In genomic region chr1:223144914-223145313, GRCh38 we compare ENCODE assay signal across 25 cellular contexts. TPM values are rescaled to one million over a fixed set of nuclear protein-coding genes. Genes with fewer than 3 reads are reported as not detected.
DNase-seq lines count a peak whose midpoint lies in the region; ATAC-seq, FAIRE-seq and TF ChIP-seq lines count a peak whose summit lies in the region.
"Had no signal": no experiment of that assay in that cellular context is flagged by ENCODE, and none has a peak within 500 bp of the region (broad histone marks: within the 10 kb centered on the region; RNA-seq: fewer than 3 reads in every experiment).

No MANE protein-coding gene starts in this region.

- no peak for TF ChIP-seq CTCF in K562 (IDR thresholded peaks at IDR 0.05 in 2 of 3, conservative IDR thresholded peaks at IDR 0.05 in 1 of 3; ENCODE audit: insufficient read depth in 2 of 3, low read depth in 1 of 3, low read length in 3 of 3)

- peaks cover 0 to 8% (median 4%) of the 10 kb centered on the region in 8 donors for H3K9me3 Mint-ChIP-seq in CD4-positive, alpha-beta memory T cell
- peaks cover 0 to 11% (median 2%) of the 10 kb centered on the region in 9 donors for H3K9me3 Mint-ChIP-seq in naive thymus-derived CD8-positive, alpha-beta T cell

- 79% methylated on average over 5 of the region's 5 CpGs for WGBS in K562 (ENCODE audit: insufficient coverage, low coverage, missing lambda C conversion rate)

- no peaks in the 10 kb centered on the region for H3K27me3 Mint-ChIP-seq in CD4-positive, alpha-beta memory T cell
- peaks cover 0 to 2% (median 0%) of the 10 kb centered on the region in 5 donors for H3K27me3 Mint-ChIP-seq in naive thymus-derived CD8-positive, alpha-beta T cell

- CTCF ChIA-PET in CD4-positive, alpha-beta memory T cell (lab: Charles Lee; ENCODE audit: partially characterized antibody): interaction anchor here (0.9 to 18.6 kb wide), 4 partner anchors 13 to 369 kb away, joined by 3 to 252 read pairs (median 10); no protein-coding TSS in a partner anchor
- CTCF ChIA-PET in K562 (lab: Yijun Ruan, JAX; ENCODE audit: low intra/inter-chr PET ratio): no interaction called here

- H3K27me3 ChIP-seq in BLaER1 treated with 17β-estradiol and CSF1 and Interleukin-3, amounts not matched to agents 10 nM and 100 nM: no peaks in the 10 kb centered on the region
- H3K27me3 ChIP-seq in CD4-positive, alpha-beta memory T cell (ENCODE audit: insufficient read depth, low read length): no peaks in the 10 kb centered on the region
- no peaks in the 10 kb centered on the region for H3K27me3 ChIP-seq in K562 (ENCODE audit: control insufficient read depth in 2 of 2, insufficient read depth in 2 of 2, low read length in 2 of 2)
- H3K27me3 ChIP-seq: BLaER1 had no signal

- no peak for TF ChIP-seq EP300 in K562 (IDR thresholded peaks at IDR 0.05; ENCODE audit: low read length)

- H3K9me3 ChIP-seq in BLaER1 treated with 17β-estradiol and CSF1 and Interleukin-3, amounts not matched to agents 10 nM and 100 nM (replicated peaks in 1 of 11): peaks cover 17 to 32% (median 23%) of the 10 kb centered on the region in 11 experiments; a peak in 21 of 22 replicates
- no peaks in the 10 kb centered on the region for H3K9me3 ChIP-seq in CD4-positive, alpha-beta memory T cell (ENCODE audit: control insufficient read depth in 1 of 2, low read length in 2 of 2)
- no peaks in the 10 kb centered on the region for H3K9me3 ChIP-seq in K562 (replicated peaks; ENCODE audit: control insufficient read depth, insufficient read depth, low read depth, low read length)
- H3K9me3 ChIP-seq: A549, HAP-1 had no signal

- no peak for TF ChIP-seq RAD21 in K562 (CRISPR knock-in tag; conservative IDR thresholded peaks at IDR 0.05 in 1 of 2, IDR thresholded peaks at IDR 0.05 in 1 of 2)

- POLR2A ChIA-PET in CD4-positive, alpha-beta memory T cell (lab: Charles Lee; ENCODE audit: partially characterized antibody): interaction anchor here (1.0 to 2.1 kb wide), 3 partner anchors 86 to 220 kb away, joined by 4 to 13 read pairs (median 11); partner anchors contain the start of gene SUSD4
- POLR2A ChIA-PET in K562 (lab: Yijun Ruan, JAX): interaction anchor here (1.1 kb wide), 1 partner anchor 377 kb away, joined by 3 read pairs; no protein-coding TSS in a partner anchor
- POLR2A ChIA-PET in naive thymus-derived CD8-positive, alpha-beta T cell (lab: Charles Lee): interaction anchor here (1.9 kb wide), 1 partner anchor 11 kb away, joined by 5 read pairs; no protein-coding TSS in a partner anchor

- H3K4me1 ChIP-seq in BLaER1 treated with 17β-estradiol and CSF1 and Interleukin-3, amounts not matched to agents 10 nM and 100 nM: peaks cover 25 to 52% (median 31%) of the 10 kb centered on the region in 10 experiments
- H3K4me1 ChIP-seq in CD4-positive, alpha-beta memory T cell (ENCODE audit: insufficient read depth, low read length): peaks cover 19% of the 10 kb centered on the region
- H3K4me1 ChIP-seq in K562 (replicated peaks in 1 of 2; ENCODE audit: control insufficient read depth in 2 of 2, insufficient read depth in 2 of 2, low read length in 2 of 2): peaks cover 22 to 23% of the 10 kb centered on the region in 2 experiments

- H3K4me3 Mint-ChIP-seq in CD4-positive, alpha-beta memory T cell: peak overlapping the region in 4 of 8 donors; percentile 9 to 43 (median 40)
- H3K4me3 Mint-ChIP-seq in naive thymus-derived CD8-positive, alpha-beta T cell: peak overlapping the region in 6 of 10 donors; percentile 48 to 84 (median 57)

- H3K27ac ChIP-seq in BLaER1 treated with 17β-estradiol and CSF1 and Interleukin-3, amounts not matched to agents 10 nM and 100 nM: no peak overlapping the region
- H3K27ac ChIP-seq in CD4-positive, alpha-beta memory T cell (ENCODE audit: low read depth, low read length): no peak overlapping the region
- no peak overlapping the region for H3K27ac ChIP-seq in K562 (ENCODE audit: extremely low read depth, low read depth, low read length)
- H3K27ac ChIP-seq: A549, GM23248 had no signal

- BruUV-seq in K562 (replicated peaks; lab: Mats Ljungman, UMichigan): no TSS peak

- intact Hi-C loops in CD4-positive, alpha-beta memory T cell (cut with micrococcal nuclease): no loop called here
- intact Hi-C loops in K562 (cut with micrococcal nuclease) (no loop called here), sciatic nerve (cut with DNase I) (no loop called here)

- H2AFZ ChIP-seq in K562 (ENCODE audit: low read depth, low read length): 0 out of 2 replicates have a peak overlapping the region, but pooled peaks have one; percentile 98
- H2AFZ ChIP-seq: GM23248 had no signal

- DNase-seq in CD4-positive, alpha-beta memory T cell: no peak
- DNase-seq in K562 (ENCODE audit: extremely low read depth in 1 of 4, low spot score in 3 of 4) (no peak), HuH-7.5 (ENCODE audit: low spot score) (no peak), cerebellum (ENCODE audit: low spot score) (no peak), sciatic nerve (ENCODE audit: low spot score) (no peak)
- DNase-seq in naive thymus-derived CD8-positive, alpha-beta T cell: no peak
- DNase-seq: DMS53, EL, GM23248, KBM-7, MV-4-11, NCI-H1694 treated with DMSO at 0.1 percent for 48 hours, NCI-H2227 treated with DMSO at 0.1 percent for 48 hours, NCI-H510A treated with DMSO at 0.1 percent for 48 hours, NCI-H82, PC-3, RPMI8226, SHP77 treated with DMSO at 0.1 percent for 48 hours had no signal

- no peaks in the 10 kb centered on the region for H3K79me2 ChIP-seq in K562 (ENCODE audit: control insufficient read depth, insufficient read depth, low read length)

- FAIRE-seq in K562 (lab: Jason Lieb, UNC): no peak
- FAIRE-seq: A549, GM12878 had no signal

- H3K36me3 ChIP-seq in BLaER1 treated with 17β-estradiol and CSF1 and Interleukin-3, amounts not matched to agents 10 nM and 100 nM: peaks cover 0 to 13% (median 0%) of the 10 kb centered on the region in 11 experiments; a peak in 4 of 22 replicates
- no peaks in the 10 kb centered on the region for H3K36me3 ChIP-seq in CD4-positive, alpha-beta memory T cell (ENCODE audit: insufficient read depth, low read length)
- H3K36me3 ChIP-seq in K562 (ENCODE audit: control insufficient read depth, insufficient read depth, low read length): no peaks in the 10 kb centered on the region
- H3K36me3 ChIP-seq: BLaER1, HAP-1 had no signal

- H3K36me3 Mint-ChIP-seq in CD4-positive, alpha-beta memory T cell: no peaks in the 10 kb centered on the region
- H3K36me3 Mint-ChIP-seq in naive thymus-derived CD8-positive, alpha-beta T cell: no peaks in the 10 kb centered on the region

- peak overlapping the region in 4 of 7 donors; percentile 9 to 76 (median 40) for H3K27ac Mint-ChIP-seq in CD4-positive, alpha-beta memory T cell
- H3K27ac Mint-ChIP-seq in naive thymus-derived CD8-positive, alpha-beta T cell: peak overlapping the region in 4 of 10 donors; percentile 37 to 90 (median 66)

- in situ Hi-C loops in K562 (cut with MboI): loop anchor here (25.0 kb wide), 1 partner anchor 542 kb away; no protein-coding TSS in a partner anchor

- no peak overlapping the region for H3K4me3 ChIP-seq in BLaER1 treated with 17β-estradiol and CSF1 and Interleukin-3, amounts not matched to agents 10 nM and 100 nM
- no peak overlapping the region for H3K4me3 ChIP-seq in CD4-positive, alpha-beta memory T cell (ENCODE audit: low read length in 2 of 2)
- no peak overlapping the region for H3K4me3 ChIP-seq in K562
- H3K4me3 ChIP-seq: A549, BLaER1, GM12878, GM23248, HAP-1 had no signal

- ATAC-seq in K562: no peak
- no peak for ATAC-seq in naive thymus-derived CD8-positive, alpha-beta T cell
- no peak for ATAC-seq in HG03442 (IDR thresholded peaks at IDR 0.05; ENCODE audit: unreplicated experiment)
- no peak for ATAC-seq in sciatic nerve
- ATAC-seq: A549, PC-3, SK-N-SH treated with all-trans-retinoic acid at 6 μM for 48 hours had no signal

- TF ChIP-seq POLR2A in K562 (conservative IDR thresholded peaks at IDR 0.05): no peak

- H3K4me2 ChIP-seq in BLaER1 treated with 17β-estradiol and CSF1 and Interleukin-3, amounts not matched to agents 10 nM and 100 nM: peak overlapping the region in 6 of 11 experiments; percentile 76 to 97 (median 80); a peak in 10 of 22 replicates
- H3K4me2 ChIP-seq in K562 (ENCODE audit: insufficient read depth, low read length): no peak overlapping the region
- H3K4me2 ChIP-seq: A549 had no signal

- H3K9ac ChIP-seq in BLaER1 treated with 17β-estradiol and CSF1 and Interleukin-3, amounts not matched to agents 10 nM and 100 nM: no peak overlapping the region
- H3K9ac ChIP-seq in K562 (ENCODE audit: insufficient read depth in 1 of 2, low read depth in 2 of 2, low read length in 2 of 2): no peak overlapping the region
- H3K9ac ChIP-seq: GM23248 had no signal

- peaks cover 3% of the 10 kb centered on the region for H3K9me1 ChIP-seq in K562 (ENCODE audit: control insufficient read depth, insufficient read depth, low read length)

- no peaks in the 10 kb centered on the region; a peak in 1 of 22 replicates for H4K20me1 ChIP-seq in BLaER1 treated with 17β-estradiol and CSF1 and Interleukin-3, amounts not matched to agents 10 nM and 100 nM
- no peaks in the 10 kb centered on the region for H4K20me1 ChIP-seq in K562 (replicated peaks; ENCODE audit: control insufficient read depth, insufficient read depth, low read length)
- H4K20me1 ChIP-seq: BLaER1 had no signal

- peaks cover 13 to 31% (median 21%) of the 10 kb centered on the region in 4 donors for H3K4me1 Mint-ChIP-seq in CD4-positive, alpha-beta memory T cell
- H3K4me1 Mint-ChIP-seq in naive thymus-derived CD8-positive, alpha-beta T cell: peaks cover 9 to 27% (median 24%) of the 10 kb centered on the region in 4 donors

RNA-seq across cellular contexts. Expression of gene TLR5, which starts 1.9 kb away (rescaled TPM):
- 1 to 10 TPM; 5.9 to 7.1 TPM for total RNA-seq in CD4-positive, alpha-beta memory T cell
- polyA plus RNA-seq in CD4-positive, alpha-beta memory T cell: 1 to 10 TPM; 1.4 to 2.9 TPM
- 16.1 and 23.2 TPM in 2 replicates for total RNA-seq in K562 (2011; cell fraction: chromatin; rRNA removed; ENCODE audit: low replicate concordance)
- 13.3 and 14.8 TPM in 2 replicates for total RNA-seq in K562 (2011; cell fraction: nucleolus; rRNA removed)
- 14.8 and 22.7 TPM in 2 replicates for total RNA-seq in K562 (2011; cell fraction: nucleoplasm; rRNA removed)
- total RNA-seq in K562 (2014; rRNA removed) (1.4 and 1.5 TPM in 2 replicates), K562 (2014; rRNA removed; fragmentation: Illumina TruSeq; extraction: Trizol) (1.9 and 2.6 TPM in 2 replicates), K562 (2015; rRNA removed; fragmentation: Illumina TruSeq; extraction: Trizol) (0.94 and 1.1 TPM in 2 replicates), K562 (2021) (1.8 and 2.8 TPM in 2 replicates), cerebellum (3.3 TPM), sciatic nerve (16.4 TPM)
- polyA plus RNA-seq in K562 (2011; rRNA removed) (3.3 and 7.4 TPM in 2 replicates), K562 (2014; fragmentation: Illumina TruSeq; extraction: Trizol) (1.9 and 2.4 TPM in 2 replicates), K562 (2014; fragmentation: Nextera tagmentation; extraction: Ambion mirVana) (1 to 10 TPM in 1 of 2 experiments, under 1 TPM in 1; 0.93 to 1.0 TPM), K562 (2014; rRNA removed) (2.9 and 3.2 TPM in 2 replicates)
- 8.9 and 20.6 TPM in 2 replicates for polyA plus RNA-seq in K562 (2011; cell fraction: cytosol; rRNA removed)
- 11.1 and 28.8 TPM in 2 replicates for polyA plus RNA-seq in K562 (2011; cell fraction: nucleus; rRNA removed)
- polyA plus RNA-seq in K562 (2012): 0.82 and 1.3 TPM in 2 replicates
- 3.9 and 7.9 TPM in 2 replicates for polyA minus RNA-seq in K562 (2011; rRNA and poly(A)+ RNA removed)
- 1.5 TPM in 1 of 2 replicates, not detected in the other for polyA minus RNA-seq in K562 (2011; cell fraction: cytosol; rRNA and poly(A)+ RNA removed)
- polyA minus RNA-seq in K562 (2011; cell fraction: nucleus; rRNA and poly(A)+ RNA removed): 7.6 and 13.1 TPM in 2 replicates
- 1 to 10 TPM; 1.2 to 1.9 TPM for total RNA-seq in naive thymus-derived CD8-positive, alpha-beta T cell
- 1 to 10 TPM; 1.1 to 3.6 (median 1.2) TPM for polyA plus RNA-seq in naive thymus-derived CD8-positive, alpha-beta T cell
- total RNA-seq: GM23248 had no signal
- polyA plus RNA-seq: GM23248 had no signal
